In the genomic region with DNA sequence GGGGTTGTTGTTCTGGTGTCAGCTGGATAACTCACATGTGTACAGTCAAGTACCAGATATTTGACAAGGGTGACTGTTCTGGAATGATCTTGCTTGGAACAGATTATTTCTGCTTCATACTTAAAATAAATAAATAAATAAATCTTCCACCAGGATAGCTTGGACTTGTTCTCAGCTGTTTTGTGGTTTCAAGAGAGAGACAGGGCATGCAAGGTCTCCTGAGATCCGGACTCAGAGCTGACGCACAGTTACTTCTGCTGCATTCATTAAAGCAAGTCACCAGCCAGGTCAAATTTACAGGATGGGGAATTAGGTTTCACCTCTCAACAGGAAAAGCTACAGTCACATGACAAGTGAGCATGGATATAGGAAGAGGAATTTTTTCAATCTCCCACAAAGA, we compare ENCODE assay signal across 1 cellular context.
TF ChIP-seq lines count a peak whose summit lies in the region.

No MANE protein-coding gene starts in this region.

TF ChIP-seq in WTC11, 78 proteins besides CTCF, POLR2A, EP300 and RAD21 (continued from another document):
- TF ChIP-seq E2F1 (CRISPR knock-in tag; IDR thresholded peaks at IDR 0.05) = no peak
- TF ChIP-seq, protein P1, sequence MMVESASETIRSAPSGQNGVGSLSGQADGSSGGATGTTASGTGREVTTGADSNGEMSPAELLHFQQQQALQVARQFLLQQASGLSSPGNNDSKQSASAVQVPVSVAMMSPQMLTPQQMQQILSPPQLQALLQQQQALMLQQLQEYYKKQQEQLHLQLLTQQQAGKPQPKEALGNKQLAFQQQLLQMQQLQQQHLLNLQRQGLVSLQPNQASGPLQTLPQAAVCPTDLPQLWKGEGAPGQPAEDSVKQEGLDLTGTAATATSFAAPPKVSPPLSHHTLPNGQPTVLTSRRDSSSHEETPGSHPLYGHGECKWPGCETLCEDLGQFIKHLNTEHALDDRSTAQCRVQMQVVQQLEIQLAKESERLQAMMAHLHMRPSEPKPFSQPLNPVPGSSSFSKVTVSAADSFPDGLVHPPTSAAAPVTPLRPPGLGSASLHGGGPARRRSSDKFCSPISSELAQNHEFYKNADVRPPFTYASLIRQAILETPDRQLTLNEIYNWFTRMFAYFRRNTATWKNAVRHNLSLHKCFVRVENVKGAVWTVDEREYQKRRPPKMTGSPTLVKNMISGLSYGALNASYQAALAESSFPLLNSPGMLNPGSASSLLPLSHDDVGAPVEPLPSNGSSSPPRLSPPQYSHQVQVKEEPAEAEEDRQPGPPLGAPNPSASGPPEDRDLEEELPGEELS (CRISPR knock-in tag; IDR thresholded peaks at IDR 0.05) = no peak
- TF ChIP-seq NR2C2 (CRISPR knock-in tag; IDR thresholded peaks at IDR 0.05) = no peak
- no peak for TF ChIP-seq HMGA2 (CRISPR knock-in tag; IDR thresholded peaks at IDR 0.05)
- TF ChIP-seq USF2 (CRISPR knock-in tag; IDR thresholded peaks at IDR 0.05) = no peak
- TF ChIP-seq KAT7 (CRISPR knock-in tag; IDR thresholded peaks at IDR 0.05; ENCODE audit: borderline replicate concordance) = no peak
- TF ChIP-seq, protein P2, sequence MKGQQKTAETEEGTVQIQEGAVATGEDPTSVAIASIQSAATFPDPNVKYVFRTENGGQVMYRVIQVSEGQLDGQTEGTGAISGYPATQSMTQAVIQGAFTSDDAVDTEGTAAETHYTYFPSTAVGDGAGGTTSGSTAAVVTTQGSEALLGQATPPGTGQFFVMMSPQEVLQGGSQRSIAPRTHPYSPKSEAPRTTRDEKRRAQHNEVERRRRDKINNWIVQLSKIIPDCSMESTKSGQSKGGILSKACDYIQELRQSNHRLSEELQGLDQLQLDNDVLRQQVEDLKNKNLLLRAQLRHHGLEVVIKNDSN (CRISPR knock-in tag; IDR thresholded peaks at IDR 0.05) = no peak
- TF ChIP-seq, protein P3, sequence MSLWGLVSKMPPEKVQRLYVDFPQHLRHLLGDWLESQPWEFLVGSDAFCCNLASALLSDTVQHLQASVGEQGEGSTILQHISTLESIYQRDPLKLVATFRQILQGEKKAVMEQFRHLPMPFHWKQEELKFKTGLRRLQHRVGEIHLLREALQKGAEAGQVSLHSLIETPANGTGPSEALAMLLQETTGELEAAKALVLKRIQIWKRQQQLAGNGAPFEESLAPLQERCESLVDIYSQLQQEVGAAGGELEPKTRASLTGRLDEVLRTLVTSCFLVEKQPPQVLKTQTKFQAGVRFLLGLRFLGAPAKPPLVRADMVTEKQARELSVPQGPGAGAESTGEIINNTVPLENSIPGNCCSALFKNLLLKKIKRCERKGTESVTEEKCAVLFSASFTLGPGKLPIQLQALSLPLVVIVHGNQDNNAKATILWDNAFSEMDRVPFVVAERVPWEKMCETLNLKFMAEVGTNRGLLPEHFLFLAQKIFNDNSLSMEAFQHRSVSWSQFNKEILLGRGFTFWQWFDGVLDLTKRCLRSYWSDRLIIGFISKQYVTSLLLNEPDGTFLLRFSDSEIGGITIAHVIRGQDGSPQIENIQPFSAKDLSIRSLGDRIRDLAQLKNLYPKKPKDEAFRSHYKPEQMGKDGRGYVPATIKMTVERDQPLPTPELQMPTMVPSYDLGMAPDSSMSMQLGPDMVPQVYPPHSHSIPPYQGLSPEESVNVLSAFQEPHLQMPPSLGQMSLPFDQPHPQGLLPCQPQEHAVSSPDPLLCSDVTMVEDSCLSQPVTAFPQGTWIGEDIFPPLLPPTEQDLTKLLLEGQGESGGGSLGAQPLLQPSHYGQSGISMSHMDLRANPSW (CRISPR knock-in tag; conservative IDR thresholded peaks at IDR 0.05; ENCODE audit: low read depth) = no peak
- no peak for TF ChIP-seq NFE2L1 (CRISPR knock-in tag; IDR thresholded peaks at IDR 0.05)
- TF ChIP-seq ESRRA (CRISPR knock-in tag; IDR thresholded peaks at IDR 0.05; ENCODE audit: borderline replicate concordance) = no peak
- TF ChIP-seq, protein P4, sequence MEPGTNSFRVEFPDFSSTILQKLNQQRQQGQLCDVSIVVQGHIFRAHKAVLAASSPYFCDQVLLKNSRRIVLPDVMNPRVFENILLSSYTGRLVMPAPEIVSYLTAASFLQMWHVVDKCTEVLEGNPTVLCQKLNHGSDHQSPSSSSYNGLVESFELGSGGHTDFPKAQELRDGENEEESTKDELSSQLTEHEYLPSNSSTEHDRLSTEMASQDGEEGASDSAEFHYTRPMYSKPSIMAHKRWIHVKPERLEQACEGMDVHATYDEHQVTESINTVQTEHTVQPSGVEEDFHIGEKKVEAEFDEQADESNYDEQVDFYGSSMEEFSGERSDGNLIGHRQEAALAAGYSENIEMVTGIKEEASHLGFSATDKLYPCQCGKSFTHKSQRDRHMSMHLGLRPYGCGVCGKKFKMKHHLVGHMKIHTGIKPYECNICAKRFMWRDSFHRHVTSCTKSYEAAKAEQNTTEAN (CRISPR knock-in tag; IDR thresholded peaks at IDR 0.05) = no peak
- no peak for TF ChIP-seq FOXK1 (CRISPR knock-in tag; IDR thresholded peaks at IDR 0.05)
- no peak for TF ChIP-seq ZNF281 (CRISPR knock-in tag; IDR thresholded peaks at IDR 0.05)
